In genomic region chr4:158172196-158172557, GRCh38 we compare ENCODE assay signal across 3 cellular contexts.
TF ChIP-seq lines count a peak whose summit lies in the region.

No MANE protein-coding gene starts in this region.

TF ChIP-seq in IMR-90, 13 proteins besides CTCF, POLR2A, EP300 and RAD21:
- TF ChIP-seq NFE2L2 (IDR thresholded peaks at IDR 0.05; ENCODE audit: low read depth, low read length) (no peak), MAZ (IDR thresholded peaks at IDR 0.05; ENCODE audit: borderline replicate concordance, low read depth, low read length) (no peak), MXI1 (IDR thresholded peaks at IDR 0.05; ENCODE audit: borderline replicate concordance, low read depth, low read length) (no peak), MAFK (IDR thresholded peaks at IDR 0.05; ENCODE audit: low read depth, low read length) (no peak), SMC3 (IDR thresholded peaks at IDR 0.05; ENCODE audit: low read depth, low read length) (no peak), RCOR1 (IDR thresholded peaks at IDR 0.05; ENCODE audit: insufficient replicate concordance, low read length) (no peak), CEBPB (IDR thresholded peaks at IDR 0.05; ENCODE audit: low read depth, low read length) (no peak), BHLHE40 (IDR thresholded peaks at IDR 0.05; ENCODE audit: low read depth, low read length) (no peak), RFX5 (IDR thresholded peaks at IDR 0.05; ENCODE audit: low read depth, low read length) (no peak), CHD1 (IDR thresholded peaks at IDR 0.05; ENCODE audit: low read depth, low read length) (no peak), FOS (IDR thresholded peaks at IDR 0.05; ENCODE audit: low read depth, low read length) (no peak)
- TF ChIP-seq, protein P1, sequence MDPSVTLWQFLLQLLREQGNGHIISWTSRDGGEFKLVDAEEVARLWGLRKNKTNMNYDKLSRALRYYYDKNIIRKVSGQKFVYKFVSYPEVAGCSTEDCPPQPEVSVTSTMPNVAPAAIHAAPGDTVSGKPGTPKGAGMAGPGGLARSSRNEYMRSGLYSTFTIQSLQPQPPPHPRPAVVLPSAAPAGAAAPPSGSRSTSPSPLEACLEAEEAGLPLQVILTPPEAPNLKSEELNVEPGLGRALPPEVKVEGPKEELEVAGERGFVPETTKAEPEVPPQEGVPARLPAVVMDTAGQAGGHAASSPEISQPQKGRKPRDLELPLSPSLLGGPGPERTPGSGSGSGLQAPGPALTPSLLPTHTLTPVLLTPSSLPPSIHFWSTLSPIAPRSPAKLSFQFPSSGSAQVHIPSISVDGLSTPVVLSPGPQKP (IDR thresholded peaks at IDR 0.05; ENCODE audit: borderline replicate concordance, low read depth, low read length) = no peak
- TF ChIP-seq, protein P2, sequence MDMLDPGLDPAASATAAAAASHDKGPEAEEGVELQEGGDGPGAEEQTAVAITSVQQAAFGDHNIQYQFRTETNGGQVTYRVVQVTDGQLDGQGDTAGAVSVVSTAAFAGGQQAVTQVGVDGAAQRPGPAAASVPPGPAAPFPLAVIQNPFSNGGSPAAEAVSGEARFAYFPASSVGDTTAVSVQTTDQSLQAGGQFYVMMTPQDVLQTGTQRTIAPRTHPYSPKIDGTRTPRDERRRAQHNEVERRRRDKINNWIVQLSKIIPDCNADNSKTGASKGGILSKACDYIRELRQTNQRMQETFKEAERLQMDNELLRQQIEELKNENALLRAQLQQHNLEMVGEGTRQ (IDR thresholded peaks at IDR 0.05; ENCODE audit: low read depth, low read length) = no peak

TF ChIP-seq in K562, 482 proteins besides CTCF, POLR2A, EP300 and RAD21:
- TF ChIP-seq GABPA (tag; conservative IDR thresholded peaks at IDR 0.05; ENCODE audit: low read depth) (no peak), ZNF280B (CRISPR knock-in tag; IDR thresholded peaks at IDR 0.05) (no peak)

TF ChIP-seq in liver, 16 proteins besides CTCF, POLR2A, EP300 and RAD21:
- TF ChIP-seq, protein P3, sequence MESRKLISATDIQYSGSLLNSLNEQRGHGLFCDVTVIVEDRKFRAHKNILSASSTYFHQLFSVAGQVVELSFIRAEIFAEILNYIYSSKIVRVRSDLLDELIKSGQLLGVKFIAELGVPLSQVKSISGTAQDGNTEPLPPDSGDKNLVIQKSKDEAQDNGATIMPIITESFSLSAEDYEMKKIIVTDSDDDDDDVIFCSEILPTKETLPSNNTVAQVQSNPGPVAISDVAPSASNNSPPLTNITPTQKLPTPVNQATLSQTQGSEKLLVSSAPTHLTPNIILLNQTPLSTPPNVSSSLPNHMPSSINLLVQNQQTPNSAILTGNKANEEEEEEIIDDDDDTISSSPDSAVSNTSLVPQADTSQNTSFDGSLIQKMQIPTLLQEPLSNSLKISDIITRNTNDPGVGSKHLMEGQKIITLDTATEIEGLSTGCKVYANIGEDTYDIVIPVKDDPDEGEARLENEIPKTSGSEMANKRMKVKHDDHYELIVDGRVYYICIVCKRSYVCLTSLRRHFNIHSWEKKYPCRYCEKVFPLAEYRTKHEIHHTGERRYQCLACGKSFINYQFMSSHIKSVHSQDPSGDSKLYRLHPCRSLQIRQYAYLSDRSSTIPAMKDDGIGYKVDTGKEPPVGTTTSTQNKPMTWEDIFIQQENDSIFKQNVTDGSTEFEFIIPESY (IDR thresholded peaks at IDR 0.05) = no peak
- TF ChIP-seq MAX (IDR thresholded peaks at IDR 0.05) = no peak
- TF ChIP-seq HNF4A (conservative IDR thresholded peaks at IDR 0.05) = no peak
- no peak for TF ChIP-seq GABPA (IDR thresholded peaks at IDR 0.05 in 1 of 2, conservative IDR thresholded peaks at IDR 0.05 in 1 of 2)
- TF ChIP-seq YY1 (IDR thresholded peaks at IDR 0.05) = no peak
- TF ChIP-seq FOXA1 (IDR thresholded peaks at IDR 0.05) = no peak
